ENCODE assay signal across 11 cellular contexts in genomic region chr1:201310986-201311355, GRCh38. TPM values are rescaled to one million over a fixed set of nuclear protein-coding genes. Genes with fewer than 3 reads are reported as not detected.
DNase-seq lines count a peak whose midpoint lies in the region; ATAC-seq, FAIRE-seq and TF ChIP-seq lines count a peak whose summit lies in the region.
"Had no signal": no experiment of that assay in that cellular context is flagged by ENCODE, and none has a peak within 500 bp of the region (broad histone marks: within the 10 kb centered on the region; RNA-seq: fewer than 3 reads in every experiment).

No MANE protein-coding gene starts in this region.

- no CpG with 5 or more reads among the region's 4 CpGs for WGBS in trophoblast cell (ENCODE audit: extremely low coverage, insufficient coverage, insufficient read length)
- 75 to 82% methylated on average over 4 of the region's 4 CpGs for WGBS in aorta, 2 donors

- H3K9me3 ChIP-seq in astrocyte (ENCODE audit: insufficient read depth, low read depth, low read length) (no peaks in the 10 kb centered on the region), trophoblast cell (ENCODE audit: insufficient read depth, low read depth, low read length) (peaks cover 1% of the 10 kb centered on the region), aorta (ENCODE audit: control insufficient read depth, low read length) (no peaks in the 10 kb centered on the region)

- peaks cover 28% of the 10 kb centered on the region for H3K4me1 Mint-ChIP-seq in astrocyte (ENCODE audit: low read depth, unreplicated experiment)

- no peak overlapping the region for H3K18ac ChIP-seq in trophoblast cell (ENCODE audit: low read length)

- no peak overlapping the region for H4K12ac ChIP-seq in trophoblast cell (ENCODE audit: low read depth, low read length)

- peaks cover 15% of the 10 kb centered on the region for H3K27me3 ChIP-seq in astrocyte (ENCODE audit: insufficient read depth, low read length)
- no peaks in the 10 kb centered on the region for H3K27me3 ChIP-seq in trophoblast cell (ENCODE audit: insufficient read depth, low read length)
- H3K27me3 ChIP-seq in aorta (ENCODE audit: control insufficient read depth in 1 of 2, insufficient read depth in 2 of 2, low read length in 1 of 2) = no peaks in the 10 kb centered on the region

- H3K14ac ChIP-seq in trophoblast cell (ENCODE audit: low read length) = no peak overlapping the region

- no peaks in the 10 kb centered on the region for H3K79me2 ChIP-seq in astrocyte (ENCODE audit: insufficient read depth, low read length)
- no peaks in the 10 kb centered on the region for H3K79me2 ChIP-seq in trophoblast cell (ENCODE audit: control insufficient read depth, insufficient read depth, low read length, poor library complexity)

- H3K4me1 ChIP-seq in astrocyte (ENCODE audit: insufficient read depth, low read length) (peaks cover 9% of the 10 kb centered on the region), trophoblast cell (ENCODE audit: control insufficient read depth in 1 of 2, insufficient read depth in 2 of 2, low read length in 2 of 2) (peaks cover 29 to 35% of the 10 kb centered on the region in 2 experiments), aorta (ENCODE audit: control insufficient read depth in 1 of 2, insufficient read depth in 2 of 2, low read length in 2 of 2) (no peaks in the 10 kb centered on the region)

- no peak overlapping the region for H3K4me3 Mint-ChIP-seq in astrocyte (ENCODE audit: unreplicated experiment)
- H3K4me3 Mint-ChIP-seq: endodermal cell had no signal

- H3K4me2 ChIP-seq in astrocyte (ENCODE audit: low read length) = no peak overlapping the region
- no peak overlapping the region for H3K4me2 ChIP-seq in trophoblast cell (ENCODE audit: low read length)

- H3K9ac ChIP-seq in astrocyte (ENCODE audit: low read length) = no peak overlapping the region
- H3K9ac ChIP-seq in trophoblast cell (ENCODE audit: low read length) = no peak overlapping the region

- no peak for TF ChIP-seq CTCF in astrocyte (IDR thresholded peaks at IDR 0.05; ENCODE audit: insufficient read depth, low read depth, low read length)

- no peaks in the 10 kb centered on the region for H3K36me3 Mint-ChIP-seq in astrocyte (ENCODE audit: low read depth, unreplicated experiment)

- H3K4ac ChIP-seq in trophoblast cell (ENCODE audit: low read depth, low read length) = no peak overlapping the region

- no peaks in the 10 kb centered on the region for H4K20me1 ChIP-seq in astrocyte (ENCODE audit: insufficient read depth, low read length)

- no peak overlapping the region for H3K23ac ChIP-seq in trophoblast cell (ENCODE audit: low read length)

- H3K27ac ChIP-seq in astrocyte (ENCODE audit: low read depth, low read length) (no peak overlapping the region), trophoblast cell (ENCODE audit: low read depth, low read length) (no peak overlapping the region), aorta (ENCODE audit: low read depth in 1 of 2, low read length in 2 of 2) (no peak overlapping the region)

- no peak overlapping the region for H2AFZ ChIP-seq in astrocyte (ENCODE audit: low read depth, low read length)
- no peak overlapping the region for H2AFZ ChIP-seq in trophoblast cell (ENCODE audit: insufficient read depth, low read length, poor library complexity)

- no peak overlapping the region for H4K91ac ChIP-seq in trophoblast cell (ENCODE audit: low read depth, low read length)

- intact Hi-C loops in aorta (cut with DNase I) = no loop called here

- no peak overlapping the region for H4K8ac ChIP-seq in trophoblast cell (ENCODE audit: low read depth, low read length)

- H2BK120ac ChIP-seq in trophoblast cell (ENCODE audit: insufficient read depth, low read length, poor library complexity) = no peak overlapping the region

- DNase-seq in DMS79 treated with DMSO at 0.1 percent for 48 hours (lab: John Stamatoyannopoulos, UW) (peak; percentile 65), NCI-H2029 treated with DMSO at 0.1 percent for 48 hours (lab: John Stamatoyannopoulos, UW) (peak; percentile 88), astrocyte (ENCODE audit: low read depth) (peak; percentile 35), trophoblast cell (peak; percentile 95 to 97), aorta (no peak), SK-N-DZ (ENCODE audit: low spot score) (no peak)
- DNase-seq: activated naive CD4-positive, alpha-beta T cell treated with anti-CD3 and anti-CD28 coated beads, Interleukin-2, amount 50 U/mL, for 16 hours; endodermal cell; NCI-H2227 treated with DMSO at 0.1 percent for 48 hours had no signal

- peaks cover 2% of the 10 kb centered on the region for H3K9me3 Mint-ChIP-seq in astrocyte (ENCODE audit: unreplicated experiment)
- H3K9me3 Mint-ChIP-seq: endodermal cell had no signal

- no peak for FAIRE-seq in astrocyte (lab: Jason Lieb, UNC)

- H2AK5ac ChIP-seq in trophoblast cell (ENCODE audit: low read length) = peak overlapping the region; percentile 20

- H3K27ac Mint-ChIP-seq in astrocyte (ENCODE audit: unreplicated experiment) = peak overlapping the region; percentile 26
- H3K27ac Mint-ChIP-seq: endodermal cell had no signal

- ATAC-seq in HG03442 (IDR thresholded peaks at IDR 0.05; ENCODE audit: unreplicated experiment) (no peak), GM21825 (IDR thresholded peaks at IDR 0.05; ENCODE audit: unreplicated experiment) (no peak), aorta (ENCODE audit: low FRiP score) (no peak)

- peaks cover 18% of the 10 kb centered on the region for H3K79me1 ChIP-seq in trophoblast cell (ENCODE audit: low read length)

- no peak overlapping the region for H2BK5ac ChIP-seq in trophoblast cell (ENCODE audit: low read depth, low read length, poor library complexity)

- peak overlapping the region; percentile 88 for H2BK12ac ChIP-seq in trophoblast cell (ENCODE audit: low read length)

- H3K4me3 ChIP-seq in astrocyte (ENCODE audit: insufficient read depth, low read depth, low read length) (no peak overlapping the region), trophoblast cell (ENCODE audit: low read depth, low read length) (no peak overlapping the region), aorta (ENCODE audit: low read length in 2 of 2) (no peak overlapping the region)

- H3K27me3 Mint-ChIP-seq in astrocyte (ENCODE audit: low read depth, unreplicated experiment) = peaks cover 28% of the 10 kb centered on the region

- no peaks in the 10 kb centered on the region for H3K36me3 ChIP-seq in astrocyte (ENCODE audit: insufficient read depth, low read length)
- no peaks in the 10 kb centered on the region for H3K36me3 ChIP-seq in trophoblast cell (ENCODE audit: control insufficient read depth in 1 of 2, insufficient read depth in 2 of 2, low read length in 2 of 2)
- no peaks in the 10 kb centered on the region for H3K36me3 ChIP-seq in aorta (ENCODE audit: control insufficient read depth in 1 of 2, insufficient read depth in 2 of 2, low read length in 1 of 2)

RNA-seq across cellular contexts. Expression of gene PKP1, which starts 27.7 kb away (rescaled TPM):
- total RNA-seq in astrocyte = 0.07 and 0.22 TPM in 2 replicates
- 0.14 and 0.18 TPM in 2 replicates for polyA plus RNA-seq in trophoblast cell (2013)
- under 1 TPM; 0.16 to 0.39 TPM for total RNA-seq in aorta
- under 1 TPM; 0.08 to 0.25 TPM for polyA plus RNA-seq in aorta
- polyA plus RNA-seq in SK-N-DZ (2014; cell fraction: cytosol; rRNA removed) = 0.14 and 0.23 TPM in 2 replicates
- 0.15 and 0.35 TPM in 2 replicates for polyA plus RNA-seq in SK-N-DZ (2014; cell fraction: nucleus; rRNA removed)

Comparison
In these comparisons a context has a peak if more than half of its experiments do, and no peak if none do; other contexts are left out.
1. DNase-seq: peak in DMS79 treated with DMSO at 0.1 percent for 48 hours (single experiment), NCI-H2029 treated with DMSO at 0.1 percent for 48 hours (single experiment), astrocyte (single experiment) and trophoblast cell (2 of 2); none in aorta (0 of 2) and SK-N-DZ (single experiment).